Comparison of ENCODE assay signal across 14 cellular contexts in genomic region chr5:52863715-52864114, GRCh38.
DNase-seq lines count a peak whose midpoint lies in the region; ATAC-seq and TF ChIP-seq lines count a peak whose summit lies in the region.
"Had no signal": no experiment of that assay in that cellular context is flagged by ENCODE, and none has a peak within 500 bp of the region (broad histone marks: within the 10 kb centered on the region; RNA-seq: fewer than 3 reads in every experiment).

No MANE protein-coding gene starts in this region.

- in situ Hi-C loops in mammary epithelial cell (cut with MboI; ENCODE audit: low sequenced_read_pairs in 2 of 2): no loop called here

- TF ChIP-seq POLR2A in suprapubic skin (IDR thresholded peaks at IDR 0.05): no peak

- no peaks in the 10 kb centered on the region for H3K27me3 Mint-ChIP-seq in naive thymus-derived CD8-positive, alpha-beta T cell
- H3K27me3 Mint-ChIP-seq: stimulated activated naive CD8-positive, alpha-beta T cell treated with anti-CD3 and anti-CD28 coated beads, Interleukin-15, amount 100 ng/mL, for 72 hours had no signal

- H3K36me3 ChIP-seq in mammary epithelial cell (ENCODE audit: insufficient read depth, low read length) (no peaks in the 10 kb centered on the region), suprapubic skin (no peaks in the 10 kb centered on the region)

- POLR2A ChIA-PET in naive thymus-derived CD8-positive, alpha-beta T cell (lab: Charles Lee): no interaction called here

- peak overlapping the region in 1 of 10 donors; percentile 5 for H3K27ac Mint-ChIP-seq in naive thymus-derived CD8-positive, alpha-beta T cell
- H3K27ac Mint-ChIP-seq: activated naive CD4-positive, alpha-beta T cell treated with anti-CD3 and anti-CD28 coated beads, Interleukin-2, amount 10 ng/mL, durations not matched to agents 7 days and 5 days; GM23338; stimulated activated naive CD8-positive, alpha-beta T cell treated with anti-CD3 and anti-CD28 coated beads, Interleukin-15, amount 100 ng/mL, for 72 hours had no signal

- BruUV-seq in mammary epithelial cell (replicated peaks; lab: Mats Ljungman, UMichigan): no TSS peak

- no peak for TF ChIP-seq CTCF in mammary epithelial cell (conservative IDR thresholded peaks at IDR 0.05 in 1 of 2, IDR thresholded peaks at IDR 0.05 in 1 of 2; ENCODE audit: extremely low read depth in 1 of 2, insufficient read depth in 1 of 2, low read depth in 1 of 2, low read length in 2 of 2)
- TF ChIP-seq CTCF in suprapubic skin (IDR thresholded peaks at IDR 0.05): no peak

- H3K27me3 ChIP-seq in mammary epithelial cell (ENCODE audit: insufficient read depth, low read length) (no peaks in the 10 kb centered on the region), suprapubic skin (no peaks in the 10 kb centered on the region)
- H3K27me3 ChIP-seq: BE2C had no signal

- ATAC-seq in naive thymus-derived CD8-positive, alpha-beta T cell: no peak
- ATAC-seq: GM23338; stimulated activated naive CD8-positive, alpha-beta T cell treated with anti-CD3 and anti-CD28 coated beads, Interleukin-15, amount 100 ng/mL, for 72 hours had no signal

- CTCF ChIA-PET in mammary epithelial cell (lab: Charles Lee; ENCODE audit: low non-redundant PET): no interaction called here

- H2AFZ ChIP-seq in mammary epithelial cell (ENCODE audit: low read depth, low read length): peak overlapping the region; percentile 22
- H2AFZ ChIP-seq: GM23338 had no signal

- no peak overlapping the region for H3K9ac ChIP-seq in mammary epithelial cell (ENCODE audit: insufficient read depth, low read length)

- H3K4me3 ChIP-seq in mammary epithelial cell (replicated peaks in 1 of 3; ENCODE audit: insufficient read depth in 1 of 3, low read depth in 2 of 3, low read length in 3 of 3) (no peak overlapping the region), suprapubic skin (no peak overlapping the region)
- H3K4me3 ChIP-seq: GM23338 had no signal

- H3K36me3 Mint-ChIP-seq in naive thymus-derived CD8-positive, alpha-beta T cell: no peaks in the 10 kb centered on the region
- H3K36me3 Mint-ChIP-seq: activated naive CD4-positive, alpha-beta T cell treated with anti-CD3 and anti-CD28 coated beads, Interleukin-2, amount 10 ng/mL, durations not matched to agents 7 days and 5 days had no signal

- no peaks in the 10 kb centered on the region for H3K9me3 ChIP-seq in mammary epithelial cell (replicated peaks; ENCODE audit: insufficient read depth, low read length)
- H3K9me3 ChIP-seq in suprapubic skin: no peaks in the 10 kb centered on the region
- H3K9me3 ChIP-seq: BE2C had no signal

- no peaks in the 10 kb centered on the region for H3K4me1 Mint-ChIP-seq in naive thymus-derived CD8-positive, alpha-beta T cell
- H3K4me1 Mint-ChIP-seq: activated naive CD4-positive, alpha-beta T cell treated with anti-CD3 and anti-CD28 coated beads, Interleukin-2, amount 10 ng/mL, durations not matched to agents 7 days and 5 days; GM23338; stimulated activated naive CD8-positive, alpha-beta T cell treated with anti-CD3 and anti-CD28 coated beads, Interleukin-15, amount 100 ng/mL, for 72 hours had no signal

- dilution Hi-C loops in mammary epithelial cell (cut with HindIII; ENCODE audit: low sequenced_read_pairs): no loop called here

- WGBS in mammary epithelial cell (ENCODE audit: low coverage, missing lambda C conversion rate): 45% methylated on average over 2 of the region's 2 CpGs
- WGBS in suprapubic skin: 60% methylated on average over 2 of the region's 2 CpGs

- H3K27ac ChIP-seq in mammary epithelial cell (ENCODE audit: insufficient read depth, low read depth, low read length): no peak overlapping the region
- peak overlapping the region; percentile 1 for H3K27ac ChIP-seq in suprapubic skin

- no peaks in the 10 kb centered on the region for H3K9me3 Mint-ChIP-seq in naive thymus-derived CD8-positive, alpha-beta T cell
- H3K9me3 Mint-ChIP-seq: activated naive CD4-positive, alpha-beta T cell treated with anti-CD3 and anti-CD28 coated beads, Interleukin-2, amount 10 ng/mL, durations not matched to agents 7 days and 5 days; GM23338; stimulated activated naive CD8-positive, alpha-beta T cell treated with anti-CD3 and anti-CD28 coated beads, Interleukin-15, amount 100 ng/mL, for 72 hours had no signal

- no peaks in the 10 kb centered on the region for H4K20me1 ChIP-seq in mammary epithelial cell (ENCODE audit: insufficient read depth, low read length)

- no peak for TF ChIP-seq EP300 in suprapubic skin (IDR thresholded peaks at IDR 0.05)

- H3K4me1 ChIP-seq in mammary epithelial cell (ENCODE audit: insufficient read depth, low read length): peaks cover 4% of the 10 kb centered on the region
- peaks cover 3% of the 10 kb centered on the region for H3K4me1 ChIP-seq in suprapubic skin

- H3K4me3 Mint-ChIP-seq in naive thymus-derived CD8-positive, alpha-beta T cell: no peak overlapping the region
- H3K4me3 Mint-ChIP-seq: activated naive CD4-positive, alpha-beta T cell treated with anti-CD3 and anti-CD28 coated beads, Interleukin-2, amount 10 ng/mL, durations not matched to agents 7 days and 5 days; GM23338; stimulated activated naive CD8-positive, alpha-beta T cell treated with anti-CD3 and anti-CD28 coated beads, Interleukin-15, amount 100 ng/mL, for 72 hours had no signal

- H3K4me2 ChIP-seq in mammary epithelial cell (ENCODE audit: insufficient read depth, low read depth, low read length): no peak overlapping the region
- H3K4me2 ChIP-seq: GM23338 had no signal

- H3K79me2 ChIP-seq in mammary epithelial cell (ENCODE audit: insufficient read depth, low read length): no peaks in the 10 kb centered on the region

- peak; percentile 12 for DNase-seq in M059J (ENCODE audit: low read depth)
- DNase-seq in mammary epithelial cell: no peak
- peak; percentile 37 to 44 for DNase-seq in lung microvascular endothelial cell (ENCODE audit: low read depth in 2 of 2)
- no peak for DNase-seq in suprapubic skin (ENCODE audit: low spot score in 2 of 2)
- DNase-seq in NCI-H2081 treated with DMSO at 0.1 percent for 48 hours (lab: John Stamatoyannopoulos, UW): no peak
- no peak for DNase-seq in HPDE6-E6E7 (ENCODE audit: extremely low spot score)
- DNase-seq in naive thymus-derived CD8-positive, alpha-beta T cell: no peak
- no peak for DNase-seq in GM19238 (ENCODE audit: insufficient read length, low spot score)
- DNase-seq: activated naive CD4-positive, alpha-beta T cell treated with anti-CD3 and anti-CD28 coated beads, Interleukin-2, amount 10 ng/mL, durations not matched to agents 7 days and 5 days; BE2C; cerebellar nuclear complex; NCI-H1048; stimulated activated naive CD8-positive, alpha-beta T cell treated with anti-CD3 and anti-CD28 coated beads, Interleukin-15, amount 100 ng/mL, for 72 hours had no signal

- intact Hi-C loops in mammary epithelial cell (cut with micrococcal nuclease): no loop called here

Comparison
In these comparisons a context has a peak if more than half of its experiments do, and no peak if none do; other contexts are left out.
1. DNase-seq: peak in M059J (single experiment) and lung microvascular endothelial cell (2 of 2); none in mammary epithelial cell (single experiment), suprapubic skin (0 of 2), NCI-H2081 treated with DMSO at 0.1 percent for 48 hours (single experiment), HPDE6-E6E7 (single experiment), naive thymus-derived CD8-positive, alpha-beta T cell (0 of 10) and GM19238 (single experiment).